26 cellular contexts compared by ENCODE assay signal in genomic region chr3:62677926-62678325, GRCh38.
"Had no signal": no experiment of that assay in that cellular context is flagged by ENCODE, and none has a peak within 500 bp of the region (broad histone marks: within the 10 kb centered on the region; RNA-seq: fewer than 3 reads in every experiment).

No MANE protein-coding gene starts in this region.

- H3K27me3 ChIP-seq: brain microvascular endothelial cell, MG63, Peyer's patch, SJCRH30 had no signal

- H3K36me3 Mint-ChIP-seq: activated naive CD8-positive, alpha-beta T cell had no signal

- H3K27ac Mint-ChIP-seq: activated CD8-positive, alpha-beta T cell treated with anti-CD3 and anti-CD28 coated beads, Interleukin-2, amount 10 ng/mL, durations not matched to agents 7 days and 5 days; activated naive CD8-positive, alpha-beta T cell had no signal

- H3K9me3 ChIP-seq: MG63, Peyer's patch, SJCRH30, SK-N-SH had no signal

- H3K9me2 ChIP-seq: SK-N-SH had no signal

- H3K4me2 ChIP-seq: SK-N-SH had no signal

- H3K4me1 ChIP-seq: Peyer's patch, SJCRH30 had no signal

- H3K9ac ChIP-seq: SK-N-SH had no signal

- DNase-seq: activated CD4-positive, alpha-beta T cell treated with anti-CD3 and anti-CD28 coated beads for 48 hours; activated CD4-positive, alpha-beta T cell treated with anti-CD3 and anti-CD28 coated beads, Interleukin-2, amount 50 U/mL, for 4 hours; activated CD4-positive, CD25-positive, alpha-beta regulatory T cell treated with anti-CD3 and anti-CD28 coated beads, Interleukin-2, amount 50 U/mL, for 72 hours; activated CD8-positive, alpha-beta memory T cell treated with anti-CD3 and anti-CD28 coated beads, Interleukin-2, amount 50 U/mL, for 48 hours; activated CD8-positive, alpha-beta T cell treated with anti-CD3 and anti-CD28 coated beads, Interleukin-2, amount 10 ng/mL, durations not matched to agents 7 days and 5 days; activated naive CD4-positive, alpha-beta T cell treated with Interleukin-2 at 50 U/mL for 16 hours; activated T-cell treated with anti-CD3 and anti-CD28 coated beads, Interleukin-2, amount 50 U/mL, for 1 hour; amygdala; brain microvascular endothelial cell; MG63; MV-4-11; NCI-H1105; NCI-H1436 treated with DMSO at 0.1 percent for 48 hours; NCI-H187; NCI-H2107; NCI-H2171 treated with DMSO at 0.1 percent for 48 hours; NCI-H226; NCI-H526; NCI-H774; Peyer's patch; Right ventricle myocardium superior; SJCRH30; SK-N-SH; T-helper 1 cell had no signal

- H3K4me3 ChIP-seq: MG63, Peyer's patch, SJCRH30 had no signal

- H3K27ac ChIP-seq: brain microvascular endothelial cell, Peyer's patch, RWPE1, SJCRH30 had no signal

- ATAC-seq: activated CD8-positive, alpha-beta T cell treated with anti-CD3 and anti-CD28 coated beads, Interleukin-2, amount 10 ng/mL, durations not matched to agents 7 days and 5 days had no signal

- H3K36me3 ChIP-seq: brain microvascular endothelial cell, MG63, Peyer's patch, SJCRH30 had no signal

- H3K4me3 Mint-ChIP-seq: activated CD8-positive, alpha-beta T cell treated with anti-CD3 and anti-CD28 coated beads, Interleukin-2, amount 10 ng/mL, durations not matched to agents 7 days and 5 days; activated naive CD8-positive, alpha-beta T cell had no signal
